Comparison of ENCODE assay signal across 8 cellular contexts in the genomic region with DNA sequence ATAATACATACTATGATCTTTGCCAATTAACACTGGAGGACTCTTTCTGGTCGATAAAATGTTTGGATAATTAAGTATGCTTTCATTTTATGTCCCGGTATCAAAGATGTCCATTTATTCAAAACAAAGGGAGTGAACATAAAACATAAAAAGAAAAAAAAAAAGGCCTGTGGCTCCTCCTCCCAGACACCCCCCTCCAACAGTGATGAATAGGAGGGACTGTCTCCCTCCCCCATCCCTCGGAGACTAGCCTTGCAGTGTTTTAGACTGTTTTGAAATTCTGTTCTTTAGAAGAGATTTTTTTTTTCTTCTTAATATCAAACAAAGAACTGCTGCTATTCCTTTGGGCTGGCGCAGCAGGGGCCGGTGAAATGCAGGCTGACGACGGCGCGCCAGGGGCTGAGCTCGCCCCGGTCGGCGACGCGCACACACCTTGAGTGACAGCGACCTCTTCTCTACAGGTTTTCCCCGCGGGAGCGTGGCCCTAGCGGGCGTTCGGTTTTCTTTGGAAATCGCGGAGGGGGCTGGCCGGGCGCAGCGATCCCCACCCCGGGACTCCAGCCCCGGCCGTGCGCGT. TPM values are rescaled to one million over a fixed set of nuclear protein-coding genes. Genes with fewer than 3 reads are reported as not detected.
A peak's percentile ranks its signal among the peaks of the same experiment; 100 is the strongest.
DNase-seq lines count a peak whose midpoint lies in the region; ATAC-seq and TF ChIP-seq lines count a peak whose summit lies in the region.

A gene with protein sequence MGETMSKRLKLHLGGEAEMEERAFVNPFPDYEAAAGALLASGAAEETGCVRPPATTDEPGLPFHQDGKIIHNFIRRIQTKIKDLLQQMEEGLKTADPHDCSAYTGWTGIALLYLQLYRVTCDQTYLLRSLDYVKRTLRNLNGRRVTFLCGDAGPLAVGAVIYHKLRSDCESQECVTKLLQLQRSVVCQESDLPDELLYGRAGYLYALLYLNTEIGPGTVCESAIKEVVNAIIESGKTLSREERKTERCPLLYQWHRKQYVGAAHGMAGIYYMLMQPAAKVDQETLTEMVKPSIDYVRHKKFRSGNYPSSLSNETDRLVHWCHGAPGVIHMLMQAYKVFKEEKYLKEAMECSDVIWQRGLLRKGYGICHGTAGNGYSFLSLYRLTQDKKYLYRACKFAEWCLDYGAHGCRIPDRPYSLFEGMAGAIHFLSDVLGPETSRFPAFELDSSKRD (plus strand): TSS at position 235 of the 577 bp plus-strand sequence. CDS start 689 bp downstream, outside the sequence.

- peak within 1 kb of the TSS; percentile 97 for H2AFZ ChIP-seq in mammary epithelial cell (ENCODE audit: low read depth, low read length)

- DNase-seq in DMS114 treated with DMSO at 0.1 percent for 48 hours (lab: John Stamatoyannopoulos, UW; ENCODE audit: unreplicated experiment) (peak; percentile 53), HPDE6-E6E7 (ENCODE audit: extremely low spot score) (peak; percentile 4), RWPE2 (ENCODE audit: low spot score) (no peak), mammary epithelial cell (no peak), kidney epithelial cell (ENCODE audit: low read depth) (no peak), amniotic stem cell (lab: John Stamatoyannopoulos, UW) (no peak)
- peak; percentile 31 to 41 for DNase-seq in stimulated activated CD4-positive, alpha-beta T cell treated with anti-CD3 and anti-CD28 coated beads, Interleukin-1b, Interleukin-23, amount 100 ng/mL, for 4 hours (ENCODE audit: low read depth in 2 of 2)

- peak within 1 kb of the TSS; percentile 63 for H3K27ac ChIP-seq in RWPE2 (ENCODE audit: poor library complexity, severe bottlenecking)
- H3K27ac ChIP-seq in mammary epithelial cell (ENCODE audit: insufficient read depth, low read depth, low read length): peak within 1 kb of the TSS; percentile 94

- no peaks in the 10 kb centered on the region for H4K20me1 ChIP-seq in mammary epithelial cell (ENCODE audit: insufficient read depth, low read length)

- H3K4me1 ChIP-seq in RWPE2 (ENCODE audit: insufficient read depth, poor library complexity, severe bottlenecking) (peaks cover 4% of the 10 kb centered on the region), mammary epithelial cell (ENCODE audit: insufficient read depth, low read length) (peaks cover 17% of the 10 kb centered on the region)

- CTCF ChIA-PET in mammary epithelial cell (lab: Charles Lee; ENCODE audit: low non-redundant PET): no interaction called here

- peak within 1 kb of the TSS; percentile 89 for H3K9ac ChIP-seq in mammary epithelial cell (ENCODE audit: insufficient read depth, low read length)

- H3K79me2 ChIP-seq in mammary epithelial cell (ENCODE audit: insufficient read depth, low read length): peaks cover 36% of the 10 kb centered on the region

- 1% methylated on average over 16 of the region's 32 CpGs for WGBS in mammary epithelial cell (ENCODE audit: low coverage, missing lambda C conversion rate)

- no TSS peak for BruUV-seq in mammary epithelial cell (replicated peaks; lab: Mats Ljungman, UMichigan)

- peak within 1 kb of the TSS; percentile 90 for H3K4me2 ChIP-seq in mammary epithelial cell (ENCODE audit: insufficient read depth, low read depth, low read length)

- H3K9me3 ChIP-seq in RWPE2 (ENCODE audit: severe bottlenecking) (no peaks in the 10 kb centered on the region), mammary epithelial cell (replicated peaks; ENCODE audit: insufficient read depth, low read length) (no peaks in the 10 kb centered on the region)

- ATAC-seq in GM21390 (IDR thresholded peaks at IDR 0.05; ENCODE audit: unreplicated experiment) (peak; percentile 34), RWPE2 (ENCODE audit: low read depth) (peak; percentile 22)

- dilution Hi-C loops in mammary epithelial cell (cut with HindIII; ENCODE audit: low sequenced_read_pairs): no loop called here

- H3K36me3 ChIP-seq in RWPE2 (ENCODE audit: low read depth) (0 out of 2 replicates have a peak, but pooled peaks cover 3% of the 10 kb centered on the region), mammary epithelial cell (ENCODE audit: insufficient read depth, low read length) (no peaks in the 10 kb centered on the region), kidney epithelial cell (ENCODE audit: control insufficient read depth, insufficient read depth, low read length) (no peaks in the 10 kb centered on the region)

- H3K4me3 ChIP-seq in RWPE2 (ENCODE audit: severe bottlenecking): peak within 1 kb of the TSS; percentile 77
- peak within 1 kb of the TSS; percentile 65 to 97 (median 77) for H3K4me3 ChIP-seq in mammary epithelial cell (replicated peaks in 1 of 3; ENCODE audit: insufficient read depth in 1 of 3, low read depth in 2 of 3, low read length in 3 of 3)
- H3K4me3 ChIP-seq in kidney epithelial cell (ENCODE audit: low read depth, low read length): peak within 1 kb of the TSS; percentile 76

- intact Hi-C loops in mammary epithelial cell (cut with micrococcal nuclease): loop anchor here (2.0 kb wide), 1 partner anchor 84 kb away; no protein-coding TSS in a partner anchor

- TF ChIP-seq CTCF in RWPE2 (IDR thresholded peaks at IDR 0.05; ENCODE audit: poor library complexity, severe bottlenecking): no peak
- TF ChIP-seq CTCF in mammary epithelial cell (conservative IDR thresholded peaks at IDR 0.05 in 1 of 2, IDR thresholded peaks at IDR 0.05 in 1 of 2; ENCODE audit: extremely low read depth in 1 of 2, insufficient read depth in 1 of 2, low read depth in 1 of 2, low read length in 2 of 2): no peak
- TF ChIP-seq CTCF in kidney epithelial cell (IDR thresholded peaks at IDR 0.05; ENCODE audit: insufficient read depth, low read length, poor library complexity, severe bottlenecking): no peak

- no peaks in the 10 kb centered on the region for H3K27me3 ChIP-seq in RWPE2 (ENCODE audit: insufficient read depth, poor library complexity, severe bottlenecking)
- no peaks in the 10 kb centered on the region for H3K27me3 ChIP-seq in mammary epithelial cell (ENCODE audit: insufficient read depth, low read length)
- no peaks in the 10 kb centered on the region for H3K27me3 ChIP-seq in kidney epithelial cell (ENCODE audit: control insufficient read depth, insufficient read depth, low read length)

- in situ Hi-C loops in mammary epithelial cell (cut with MboI; ENCODE audit: low sequenced_read_pairs in 2 of 2): no loop called here

RNA-seq across cellular contexts. Expression of the gene that starts here (rescaled TPM):
- total RNA-seq in mammary epithelial cell (10 to 100 TPM; 12.7 to 13.5 TPM), kidney epithelial cell (13.0 and 18.5 TPM in 2 replicates)
- polyA plus RNA-seq in mammary epithelial cell: 16.6 TPM
- polyA minus RNA-seq in mammary epithelial cell: 22.6 TPM

Comparison
In these comparisons a context has a peak if more than half of its experiments do, and no peak if none do; other contexts are left out.
1. DNase-seq: peak in DMS114 treated with DMSO at 0.1 percent for 48 hours (single experiment), HPDE6-E6E7 (single experiment) and stimulated activated CD4-positive, alpha-beta T cell treated with anti-CD3 and anti-CD28 coated beads, Interleukin-1b, Interleukin-23, amount 100 ng/mL, for 4 hours (2 of 2); none in RWPE2 (single experiment), mammary epithelial cell (single experiment), kidney epithelial cell (single experiment) and amniotic stem cell (single experiment).
2. Peak in every context shown above with its lines, with median percentiles within 50 percentile points of each other: H3K4me3 ChIP-seq.